1 cellular context compared by ENCODE assay signal in the genomic region with DNA sequence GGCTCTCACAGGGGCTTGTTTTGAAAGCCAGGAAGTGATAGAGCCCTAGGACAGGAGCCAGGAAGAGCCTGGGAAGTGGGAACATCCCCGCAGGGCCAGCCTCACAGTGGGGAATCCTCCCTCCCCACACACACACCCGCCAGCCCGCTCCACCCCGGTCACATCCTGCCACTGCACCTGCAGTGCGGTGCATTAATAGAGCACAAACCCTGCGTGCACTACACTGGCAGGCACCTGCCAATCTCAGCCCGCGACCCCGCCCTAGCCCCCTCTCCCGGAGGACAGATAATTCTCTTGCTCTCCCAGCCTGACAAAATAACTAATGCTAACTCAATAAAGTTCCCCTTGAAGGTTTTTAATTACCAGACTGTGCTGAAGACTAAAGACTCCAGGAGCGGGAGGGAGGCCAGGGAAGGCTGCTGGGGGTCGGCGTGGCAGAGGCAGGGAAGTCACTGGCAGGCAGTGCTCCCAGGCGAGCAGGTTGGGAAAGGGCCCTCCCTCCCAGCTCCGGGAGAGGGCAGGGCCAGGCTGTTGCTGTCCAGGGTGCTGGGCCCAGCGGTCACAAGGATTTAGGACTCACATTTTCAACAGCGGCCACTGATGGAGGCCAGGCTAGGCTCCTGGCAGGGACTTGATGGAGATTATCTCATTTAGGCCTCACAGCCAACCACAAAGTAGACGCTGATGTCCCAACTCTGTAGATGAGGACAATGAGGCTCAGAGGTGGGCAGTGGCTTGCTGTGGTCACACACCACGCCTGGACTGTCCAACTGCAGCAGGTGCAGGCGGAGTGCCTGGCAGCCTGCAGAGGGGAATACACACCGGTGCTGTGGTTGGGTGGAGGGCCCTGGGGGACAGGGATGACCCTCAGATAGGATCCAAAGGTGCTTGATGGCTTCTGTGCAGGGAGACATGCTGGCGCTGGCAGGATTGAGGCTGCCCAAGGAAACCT.
TF ChIP-seq lines count a peak whose summit lies in the region.

No MANE protein-coding gene starts in this region.

TF ChIP-seq in WTC11, 78 proteins besides CTCF, POLR2A, EP300 and RAD21 (continued from another document):
- TF ChIP-seq, protein P1, sequence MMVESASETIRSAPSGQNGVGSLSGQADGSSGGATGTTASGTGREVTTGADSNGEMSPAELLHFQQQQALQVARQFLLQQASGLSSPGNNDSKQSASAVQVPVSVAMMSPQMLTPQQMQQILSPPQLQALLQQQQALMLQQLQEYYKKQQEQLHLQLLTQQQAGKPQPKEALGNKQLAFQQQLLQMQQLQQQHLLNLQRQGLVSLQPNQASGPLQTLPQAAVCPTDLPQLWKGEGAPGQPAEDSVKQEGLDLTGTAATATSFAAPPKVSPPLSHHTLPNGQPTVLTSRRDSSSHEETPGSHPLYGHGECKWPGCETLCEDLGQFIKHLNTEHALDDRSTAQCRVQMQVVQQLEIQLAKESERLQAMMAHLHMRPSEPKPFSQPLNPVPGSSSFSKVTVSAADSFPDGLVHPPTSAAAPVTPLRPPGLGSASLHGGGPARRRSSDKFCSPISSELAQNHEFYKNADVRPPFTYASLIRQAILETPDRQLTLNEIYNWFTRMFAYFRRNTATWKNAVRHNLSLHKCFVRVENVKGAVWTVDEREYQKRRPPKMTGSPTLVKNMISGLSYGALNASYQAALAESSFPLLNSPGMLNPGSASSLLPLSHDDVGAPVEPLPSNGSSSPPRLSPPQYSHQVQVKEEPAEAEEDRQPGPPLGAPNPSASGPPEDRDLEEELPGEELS (CRISPR knock-in tag; IDR thresholded peaks at IDR 0.05) = peak; percentile 94
- TF ChIP-seq, protein P2, sequence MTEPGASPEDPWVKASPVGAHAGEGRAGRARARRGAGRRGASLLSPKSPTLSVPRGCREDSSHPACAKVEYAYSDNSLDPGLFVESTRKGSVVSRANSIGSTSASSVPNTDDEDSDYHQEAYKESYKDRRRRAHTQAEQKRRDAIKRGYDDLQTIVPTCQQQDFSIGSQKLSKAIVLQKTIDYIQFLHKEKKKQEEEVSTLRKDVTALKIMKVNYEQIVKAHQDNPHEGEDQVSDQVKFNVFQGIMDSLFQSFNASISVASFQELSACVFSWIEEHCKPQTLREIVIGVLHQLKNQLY (CRISPR knock-in tag; IDR thresholded peaks at IDR 0.05) = no peak
- TF ChIP-seq TEAD4 (CRISPR knock-in tag; IDR thresholded peaks at IDR 0.05) = peak; percentile 91
TF ChIP-seq in WTC11: peak in this region for 33.
